ENCODE assay signal across 7 cellular contexts in the genomic region with DNA sequence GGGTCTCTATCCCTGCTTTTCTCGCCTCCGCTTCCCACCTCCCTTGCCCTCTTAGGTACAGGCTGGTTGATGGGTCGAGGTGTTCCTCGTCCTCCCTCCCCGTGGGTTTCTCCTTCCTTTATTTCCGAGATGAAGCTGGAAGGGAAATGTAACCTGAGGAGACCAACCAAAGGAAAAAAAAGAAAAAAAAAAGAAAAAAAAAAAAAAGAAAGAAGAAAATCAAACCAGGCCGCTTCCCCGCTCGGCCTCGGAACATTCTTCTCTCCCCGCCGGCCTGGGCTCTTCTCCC. TPM values are rescaled to one million over a fixed set of nuclear protein-coding genes. Genes with fewer than 3 reads are reported as not detected.
A peak's percentile ranks its signal among the peaks of the same experiment; 100 is the strongest.
DNase-seq lines count a peak whose midpoint lies in the region.
"Had no signal": no experiment of that assay in that cellular context is flagged by ENCODE, and none has a peak within 500 bp of the region (broad histone marks: within the 10 kb centered on the region; RNA-seq: fewer than 3 reads in every experiment).

No MANE protein-coding gene starts in this region.

- peaks cover 6% of the 10 kb centered on the region for H3K79me2 ChIP-seq in ACC112 (ENCODE audit: control insufficient read depth, insufficient read depth, low read length, unreplicated experiment)

- H3K36me3 ChIP-seq in ACC112 (ENCODE audit: insufficient read depth, low read length) = no peaks in the 10 kb centered on the region
- H3K36me3 ChIP-seq in SJSA1 = peaks cover 12% of the 10 kb centered on the region

- DNase-seq in SJSA1 (ENCODE audit: low read depth in 1 of 2, low spot score in 2 of 2) (no peak), UCSD-AML1 (lab: John Stamatoyannopoulos, UW; ENCODE audit: unreplicated experiment) (no peak)
- DNase-seq in stimulated activated CD4-positive, alpha-beta T cell treated with anti-CD3 and anti-CD28 coated beads, Interleukin-2, amount 100 ng/mL, for 48 hours = no peak
- no peak for DNase-seq in stimulated activated CD4-positive, alpha-beta T cell treated with anti-CD3 and anti-CD28 coated beads, Interleukin-15, amount 100 ng/mL, for 24 hours

- peak overlapping the region; percentile 91 for H3K27ac ChIP-seq in ACC112 (ENCODE audit: low read depth, low read length)
- peak overlapping the region; percentile 70 for H3K27ac ChIP-seq in SJSA1
- peak overlapping the region; percentile 90 for H3K27ac ChIP-seq in layer of hippocampus (ENCODE audit: low read depth, low read length)

- H3K27me3 ChIP-seq in ACC112 (ENCODE audit: insufficient read depth, low read length) (no peaks in the 10 kb centered on the region), SJSA1 (replicated peaks) (no peaks in the 10 kb centered on the region), layer of hippocampus (ENCODE audit: control insufficient read depth, insufficient read depth, low read length) (no peaks in the 10 kb centered on the region)

- H2AFZ ChIP-seq in ACC112 (ENCODE audit: low read length, unreplicated experiment) = peak overlapping the region; percentile 32

- H3K4me3 ChIP-seq in ACC112 (ENCODE audit: low read depth, low read length) (peak overlapping the region; percentile 99), SJSA1 (peak overlapping the region; percentile 60)

- H3K4me1 ChIP-seq in ACC112 (ENCODE audit: control insufficient read depth, insufficient read depth, low read length, unreplicated experiment) = peaks cover 34% of the 10 kb centered on the region
- peaks cover 33% of the 10 kb centered on the region for H3K4me1 ChIP-seq in SJSA1 (replicated peaks)

- no peaks in the 10 kb centered on the region for H3K9me3 ChIP-seq in SJSA1 (replicated peaks)

RNA-seq across cellular contexts. Expression of a gene that starts 1.7 kb away (rescaled TPM):
- total RNA-seq in SJSA1 (2014; rRNA removed; shearing (Covaris generic)) = 14.6 and 23.6 TPM in 2 replicates

RNA-seq across cellular contexts. Expression of a gene that starts 26.5 kb away (rescaled TPM):
- not detected in 2 replicates for total RNA-seq in SJSA1 (2014; rRNA removed; shearing (Covaris generic))
- total RNA-seq: G401 had no signal

RNA-seq across cellular contexts. Expression of a gene that starts 31.4 kb away (rescaled TPM):
- total RNA-seq in SJSA1 (2014; rRNA removed; shearing (Covaris generic)) = not detected in 2 replicates
- total RNA-seq: G401 had no signal

RNA-seq across cellular contexts. Expression of a gene that starts 32.5 kb away (rescaled TPM):
- 0.87 and 1.2 TPM in 2 replicates for total RNA-seq in SJSA1 (2014; rRNA removed; shearing (Covaris generic))

RNA-seq across cellular contexts. Expression of a gene that starts 55.0 kb away (rescaled TPM):
- total RNA-seq in SJSA1 (2014; rRNA removed; shearing (Covaris generic)) = 0.81 and 2.1 TPM in 2 replicates
